ENCODE assay signal across 16 cellular contexts in genomic region chr1:245614476-245614875, GRCh38.
"Had no signal": no experiment of that assay in that cellular context is flagged by ENCODE, and none has a peak within 500 bp of the region (broad histone marks: within the 10 kb centered on the region; RNA-seq: fewer than 3 reads in every experiment).

No MANE protein-coding gene starts in this region.

- H3K27me3 Mint-ChIP-seq: activated CD4-positive, alpha-beta memory T cell treated with anti-CD3 and anti-CD28 coated beads for 36 hours had no signal

- H3K36me3 ChIP-seq: stomach, thoracic aorta had no signal

- H3K27me3 ChIP-seq: stomach had no signal

- H3K27ac Mint-ChIP-seq: activated CD4-positive, alpha-beta memory T cell treated with anti-CD3 and anti-CD28 coated beads for 36 hours; activated naive CD8-positive, alpha-beta T cell treated with anti-CD3 and anti-CD28 coated beads for 36 hours; natural killer cell had no signal

- H3K4me3 Mint-ChIP-seq: activated CD4-positive, alpha-beta memory T cell treated with anti-CD3 and anti-CD28 coated beads for 36 hours; activated naive CD8-positive, alpha-beta T cell treated with anti-CD3 and anti-CD28 coated beads for 36 hours; natural killer cell had no signal

- H3K36me3 Mint-ChIP-seq: activated CD4-positive, alpha-beta memory T cell treated with anti-CD3 and anti-CD28 coated beads for 36 hours; activated naive CD8-positive, alpha-beta T cell treated with anti-CD3 and anti-CD28 coated beads for 36 hours; natural killer cell had no signal

- ATAC-seq: natural killer cell, psoas muscle had no signal

- H3K4me1 ChIP-seq: psoas muscle had no signal

- H3K4me3 ChIP-seq: coronary artery, stomach, thoracic aorta had no signal

- H3K9me3 Mint-ChIP-seq: activated CD4-positive, alpha-beta memory T cell treated with anti-CD3 and anti-CD28 coated beads for 36 hours; activated naive CD8-positive, alpha-beta T cell treated with anti-CD3 and anti-CD28 coated beads for 36 hours; natural killer cell had no signal

- H3K4me1 Mint-ChIP-seq: activated naive CD8-positive, alpha-beta T cell treated with anti-CD3 and anti-CD28 coated beads for 36 hours; natural killer cell had no signal

- H3K9me3 ChIP-seq: psoas muscle, stomach, thoracic aorta had no signal

- H3K27ac ChIP-seq: coronary artery, psoas muscle, stomach, thoracic aorta had no signal

- DNase-seq: activated CD4-positive, alpha-beta memory T cell treated with anti-CD3 and anti-CD28 coated beads for 36 hours; activated gamma-delta T cell; activated naive CD8-positive, alpha-beta T cell treated with anti-CD3 and anti-CD28 coated beads for 36 hours; activated T-cell treated with anti-CD3 and anti-CD28 coated beads, Interleukin-2, amount 50 U/mL, for 48 hours; anterior cingulate cortex; caudate nucleus; effector CD4-positive, alpha-beta T cell; natural killer cell; nucleus accumbens; psoas muscle; stimulated activated CD4-positive, alpha-beta T cell treated with anti-CD3 and anti-CD28 coated beads, Interleukin-15, amount 100 ng/mL, for 24 hours; stimulated activated CD4-positive, alpha-beta T cell treated with anti-CD3 and anti-CD28 coated beads, Interleukin-4, amount 100 ng/mL, for 24 hours; stomach; T-helper 9 cell had no signal
